ENCODE assay signal across 8 cellular contexts in the genomic region with DNA sequence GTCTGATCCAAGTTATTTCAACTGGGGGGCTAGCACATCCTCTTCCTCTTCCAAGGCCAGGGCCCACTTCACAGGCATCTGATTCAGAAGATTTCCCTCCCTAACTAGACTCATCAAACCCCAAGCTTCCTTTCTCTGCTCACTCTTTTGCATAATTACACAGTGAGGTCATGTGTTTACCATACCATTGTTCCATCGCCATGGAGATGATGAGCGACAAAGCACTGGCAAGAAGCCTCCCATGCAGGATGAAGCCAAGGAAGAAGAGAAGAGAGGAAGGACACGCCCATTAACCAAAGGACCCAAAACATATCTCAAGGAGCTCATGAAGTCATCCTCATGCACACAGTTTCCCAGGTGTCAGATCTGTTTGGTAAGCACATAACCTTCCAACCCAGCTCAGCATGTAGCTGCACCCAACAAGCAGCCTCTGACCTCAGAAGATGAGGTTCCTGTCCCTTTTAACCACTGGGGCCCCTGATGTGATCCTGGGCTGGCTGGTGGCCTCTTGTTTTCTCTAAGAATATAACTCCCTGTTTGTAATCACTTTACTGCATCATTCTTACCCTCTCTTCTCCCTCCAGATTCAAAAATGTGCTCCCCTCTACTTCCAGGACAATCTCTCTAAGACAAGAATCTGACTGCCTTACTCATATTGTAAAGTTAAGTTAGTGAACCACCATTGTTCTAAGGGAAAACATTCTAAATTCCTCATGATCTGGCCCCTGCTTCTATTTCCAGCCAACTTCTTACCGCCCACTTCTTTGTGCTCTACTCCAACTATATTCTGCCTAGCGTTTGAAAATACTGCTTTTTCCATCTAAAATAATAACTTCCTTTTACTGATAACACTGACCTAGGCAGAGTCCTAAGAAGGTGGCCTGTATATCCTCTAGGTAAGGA.
DNase-seq lines count a peak whose midpoint lies in the region; ATAC-seq and TF ChIP-seq lines count a peak whose summit lies in the region.

No MANE protein-coding gene starts in this region.

- intact Hi-C loops in left cardiac atrium (cut with DNase I), result no loop called here
- intact Hi-C loops in vagina (cut with DNase I), result no loop called here

- TF ChIP-seq CTCF in vagina (IDR thresholded peaks at IDR 0.05) (no peak), BE2C (IDR thresholded peaks at IDR 0.05; ENCODE audit: low read depth, low read length) (no peak)

- no peak overlapping the region for H3K4me3 ChIP-seq in vagina
- H3K4me3 ChIP-seq in BE2C (ENCODE audit: low read depth, low read length), result no peak overlapping the region

- H3K9me3 ChIP-seq in vagina (no peaks in the 10 kb centered on the region), BE2C (no peaks in the 10 kb centered on the region)

- H3K27me3 ChIP-seq in vagina, result no peaks in the 10 kb centered on the region
- H3K27me3 ChIP-seq in BE2C, result no peaks in the 10 kb centered on the region

- H3K4me1 ChIP-seq in vagina (peaks cover 12% of the 10 kb centered on the region), BE2C (no peaks in the 10 kb centered on the region)

- ATAC-seq in left cardiac atrium, result peak; percentile 50 to 89

- DNase-seq in stimulated activated CD4-positive, alpha-beta T cell treated with anti-CD3 and anti-CD28 coated beads, Interleukin-1b, Interleukin-23, amount 100 ng/mL, for 48 hours, result peak; percentile 6
- no peak for DNase-seq in stimulated activated CD4-positive, alpha-beta T cell treated with anti-CD3 and anti-CD28 coated beads, Interleukin-2, amount 100 ng/mL, for 24 hours
- peak; percentile 65 for DNase-seq in SW480 (ENCODE audit: low spot score)
- DNase-seq in left cardiac atrium, result peak; percentile 48
- DNase-seq in superior temporal gyrus (ENCODE audit: extremely low spot score), result peak; percentile 58
- DNase-seq in vagina (ENCODE audit: extremely low spot score in 2 of 2), result no peak
- DNase-seq in BE2C, result no peak
- DNase-seq in ureter (ENCODE audit: low spot score), result no peak

- no peak for TF ChIP-seq POLR2A in vagina (IDR thresholded peaks at IDR 0.05)

- no peaks in the 10 kb centered on the region for H3K36me3 ChIP-seq in vagina
- H3K36me3 ChIP-seq in BE2C, result no peaks in the 10 kb centered on the region

- no peak overlapping the region for H3K27ac ChIP-seq in vagina

Comparison
In these comparisons a context has a peak if more than half of its experiments do, and no peak if none do; other contexts are left out.
1. DNase-seq: peak in stimulated activated CD4-positive, alpha-beta T cell treated with anti-CD3 and anti-CD28 coated beads, Interleukin-1b, Interleukin-23, amount 100 ng/mL, for 48 hours (single experiment), SW480 (single experiment), left cardiac atrium (single experiment) and superior temporal gyrus (single experiment); none in stimulated activated CD4-positive, alpha-beta T cell treated with anti-CD3 and anti-CD28 coated beads, Interleukin-2, amount 100 ng/mL, for 24 hours (0 of 2), vagina (0 of 2), BE2C (single experiment) and ureter (single experiment).